8 cellular contexts compared by ENCODE assay signal in the genomic region with DNA sequence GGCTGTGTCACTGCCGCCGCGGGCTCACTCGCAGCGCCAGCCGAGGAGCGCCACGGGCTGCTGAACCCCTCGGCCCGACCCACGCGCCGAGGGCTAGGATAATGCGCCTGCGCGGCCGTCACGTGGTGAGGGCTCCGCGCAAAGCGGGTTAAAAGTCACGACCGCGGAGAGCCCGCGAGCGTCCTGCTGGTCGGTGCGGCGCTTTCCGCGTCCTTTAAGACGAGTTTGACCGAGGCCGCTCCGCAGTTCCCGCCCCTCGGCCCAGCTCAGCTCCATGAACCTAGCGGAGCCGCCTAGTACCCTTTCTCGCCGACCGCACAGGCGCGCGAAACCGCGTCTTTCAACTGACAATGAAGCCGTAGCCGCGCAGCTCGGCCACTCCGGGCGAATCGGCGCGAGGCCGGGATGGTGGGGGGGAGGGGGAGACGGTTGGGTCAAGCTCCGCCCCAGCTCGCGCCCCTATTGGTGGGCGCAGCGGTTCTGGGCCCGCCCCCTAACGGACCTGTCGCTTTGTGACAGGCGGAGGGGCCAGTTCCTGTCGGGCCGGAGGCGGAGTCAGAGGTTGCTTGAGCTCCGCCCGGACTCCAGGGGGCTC. TPM values are rescaled to one million over a fixed set of nuclear protein-coding genes. Genes with fewer than 3 reads are reported as not detected.
DNase-seq lines count a peak whose midpoint lies in the region; ATAC-seq and TF ChIP-seq lines count a peak whose summit lies in the region.

No MANE protein-coding gene starts in this region.

- H3K36me3 ChIP-seq in osteoblast (ENCODE audit: insufficient read depth, low read length) = no peaks in the 10 kb centered on the region
- H3K36me3 ChIP-seq in thoracic aorta = no peaks in the 10 kb centered on the region

- ATAC-seq in HG02678 (IDR thresholded peaks at IDR 0.05; ENCODE audit: unreplicated experiment) (peak; percentile 79), thoracic aorta (ENCODE audit: insufficient number of reproducible peaks, low FRiP score, low read depth) (peak; percentile 98)
- ATAC-seq in activated naive CD8-positive, alpha-beta T cell treated with anti-CD3 and anti-CD28 coated beads, Interleukin-2, amount 10 ng/mL, durations not matched to agents 7 days and 5 days (ENCODE audit: low read depth) = peak; percentile 80

- peak overlapping the region; percentile 89 for H3K4me3 ChIP-seq in osteoblast (ENCODE audit: insufficient read depth, low read length)
- peak overlapping the region; percentile 83 for H3K4me3 ChIP-seq in thoracic aorta

- H4K20me1 ChIP-seq in osteoblast (ENCODE audit: insufficient read depth, low read length) = peaks cover 26% of the 10 kb centered on the region

- peak overlapping the region; percentile 94 for H2AFZ ChIP-seq in osteoblast (ENCODE audit: low read length)

- TF ChIP-seq CTCF in glutamatergic neuron (IDR thresholded peaks at IDR 0.05; ENCODE audit: partially characterized antibody, unreplicated experiment) (peak; percentile 16), osteoblast (IDR thresholded peaks at IDR 0.05; ENCODE audit: extremely low read depth, low read depth, low read length) (no peak), thoracic aorta (IDR thresholded peaks at IDR 0.05) (peak; percentile 23)

- POLR2A ChIA-PET in activated naive CD8-positive, alpha-beta T cell treated with anti-CD3 and anti-CD28 coated beads, Interleukin-2, amount 10 ng/mL, durations not matched to agents 7 days and 5 days (lab: Charles Lee) = interaction anchor here (0.6 to 3.4 kb wide), 42 partner anchors 9 to 1908 kb away, joined by 3 to 58 read pairs (median 5); a partner anchor contains a TSS

- peak overlapping the region; percentile 99 for H3K4me2 ChIP-seq in osteoblast (ENCODE audit: insufficient read depth, low read length)

- H3K4me1 ChIP-seq in osteoblast (ENCODE audit: insufficient read depth, low read length) (peaks cover 20% of the 10 kb centered on the region), thoracic aorta (ENCODE audit: control insufficient read depth in 1 of 2, low read depth in 2 of 2) (peaks cover 26 to 27% of the 10 kb centered on the region in 2 donors)

- TF ChIP-seq POLR2A in GM10847 (IDR thresholded peaks at IDR 0.05; ENCODE audit: extremely low read depth, insufficient read length) = peak; percentile 84

- peak overlapping the region; percentile 94 for H3K27ac ChIP-seq in osteoblast (ENCODE audit: low read depth, low read length)
- H3K27ac ChIP-seq in thoracic aorta = peak overlapping the region; percentile 91

- H3K9me3 Mint-ChIP-seq in activated naive CD8-positive, alpha-beta T cell treated with anti-CD3 and anti-CD28 coated beads, Interleukin-2, amount 10 ng/mL, durations not matched to agents 7 days and 5 days = no peaks in the 10 kb centered on the region
- H3K9me3 Mint-ChIP-seq in glutamatergic neuron (ENCODE audit: unreplicated experiment) = peaks cover 12% of the 10 kb centered on the region

- H3K27me3 ChIP-seq in osteoblast (ENCODE audit: insufficient read depth, low read length) (peaks cover 17% of the 10 kb centered on the region), thoracic aorta (replicated peaks; ENCODE audit: insufficient read depth) (no peaks in the 10 kb centered on the region)

- peak overlapping the region; percentile 99 for H3K27ac Mint-ChIP-seq in activated naive CD8-positive, alpha-beta T cell treated with anti-CD3 and anti-CD28 coated beads, Interleukin-2, amount 10 ng/mL, durations not matched to agents 7 days and 5 days
- H3K27ac Mint-ChIP-seq in glutamatergic neuron (ENCODE audit: unreplicated experiment) = peak overlapping the region; percentile 98

- no peak overlapping the region for H3K4me3 Mint-ChIP-seq in activated naive CD8-positive, alpha-beta T cell treated with anti-CD3 and anti-CD28 coated beads, Interleukin-2, amount 10 ng/mL, durations not matched to agents 7 days and 5 days
- H3K4me3 Mint-ChIP-seq in glutamatergic neuron (ENCODE audit: unreplicated experiment) = peak overlapping the region; percentile 88

- H3K36me3 Mint-ChIP-seq in activated naive CD8-positive, alpha-beta T cell treated with anti-CD3 and anti-CD28 coated beads, Interleukin-2, amount 10 ng/mL, durations not matched to agents 7 days and 5 days = peaks cover 20% of the 10 kb centered on the region
- no peaks in the 10 kb centered on the region for H3K36me3 Mint-ChIP-seq in glutamatergic neuron (ENCODE audit: unreplicated experiment)

- peaks cover 8% of the 10 kb centered on the region for H3K4me1 Mint-ChIP-seq in activated naive CD8-positive, alpha-beta T cell treated with anti-CD3 and anti-CD28 coated beads, Interleukin-2, amount 10 ng/mL, durations not matched to agents 7 days and 5 days
- H3K4me1 Mint-ChIP-seq in glutamatergic neuron (ENCODE audit: low read depth, unreplicated experiment) = peaks cover 15% of the 10 kb centered on the region

- H3K9me3 ChIP-seq in osteoblast (ENCODE audit: low read depth, low read length) = no peaks in the 10 kb centered on the region
- H3K9me3 ChIP-seq in thoracic aorta = no peaks in the 10 kb centered on the region

- peaks cover 43% of the 10 kb centered on the region for H3K79me2 ChIP-seq in osteoblast (ENCODE audit: insufficient read depth, low read length)

- no peaks in the 10 kb centered on the region for H3K27me3 Mint-ChIP-seq in activated naive CD8-positive, alpha-beta T cell treated with anti-CD3 and anti-CD28 coated beads, Interleukin-2, amount 10 ng/mL, durations not matched to agents 7 days and 5 days
- H3K27me3 Mint-ChIP-seq in glutamatergic neuron (ENCODE audit: unreplicated experiment) = peaks cover 5% of the 10 kb centered on the region

- peak; percentile 88 for DNase-seq in NCI-H1105 treated with DMSO at 0.1 percent for 48 hours (lab: John Stamatoyannopoulos, UW)
- DNase-seq in SKM-1 treated with dmso at 0.1 percent for 144 hours (lab: John Stamatoyannopoulos, UW; ENCODE audit: unreplicated experiment) = peak; percentile 98
- peak; percentile 98 for DNase-seq in activated naive CD8-positive, alpha-beta T cell treated with anti-CD3 and anti-CD28 coated beads, Interleukin-2, amount 10 ng/mL, durations not matched to agents 7 days and 5 days
- peak; percentile 100 for DNase-seq in glutamatergic neuron
- peak; percentile 99 for DNase-seq in osteoblast (ENCODE audit: insufficient read length, low spot score, missing footprints)
- DNase-seq in thoracic aorta (ENCODE audit: low spot score) = peak; percentile 94

RNA-seq across cellular contexts. Expression of a gene that starts 0.6 kb away (rescaled TPM):
- 100 to 1,000 TPM; 123 to 131 TPM for total RNA-seq in activated naive CD8-positive, alpha-beta T cell treated with anti-CD3 and anti-CD28 coated beads, Interleukin-2, amount 10 ng/mL, durations not matched to agents 7 days and 5 days
- total RNA-seq in glutamatergic neuron (ENCODE audit: unreplicated experiment) = 65.1 TPM
- 216 and 247 TPM in 2 replicates for total RNA-seq in osteoblast
- 100 to 1,000 TPM in 1 of 2 donors, 10 to 100 TPM in 1; 99.0 to 126 TPM for total RNA-seq in thoracic aorta

Comparison
In these comparisons a context has a peak if more than half of its experiments do, and no peak if none do; other contexts are left out.
1. Peak in every context shown above with its lines: DNase-seq, ATAC-seq, H3K4me3 ChIP-seq and H3K27ac ChIP-seq.